Comparison of ENCODE assay signal across 1 cellular context in genomic region chr1:39522661-39523567, GRCh38.
TF ChIP-seq lines count a peak whose summit lies in the region.

No MANE protein-coding gene starts in this region.

TF ChIP-seq in WTC11, 78 proteins besides CTCF, POLR2A, EP300 and RAD21 (continued from another document):
- TF ChIP-seq, protein P1, sequence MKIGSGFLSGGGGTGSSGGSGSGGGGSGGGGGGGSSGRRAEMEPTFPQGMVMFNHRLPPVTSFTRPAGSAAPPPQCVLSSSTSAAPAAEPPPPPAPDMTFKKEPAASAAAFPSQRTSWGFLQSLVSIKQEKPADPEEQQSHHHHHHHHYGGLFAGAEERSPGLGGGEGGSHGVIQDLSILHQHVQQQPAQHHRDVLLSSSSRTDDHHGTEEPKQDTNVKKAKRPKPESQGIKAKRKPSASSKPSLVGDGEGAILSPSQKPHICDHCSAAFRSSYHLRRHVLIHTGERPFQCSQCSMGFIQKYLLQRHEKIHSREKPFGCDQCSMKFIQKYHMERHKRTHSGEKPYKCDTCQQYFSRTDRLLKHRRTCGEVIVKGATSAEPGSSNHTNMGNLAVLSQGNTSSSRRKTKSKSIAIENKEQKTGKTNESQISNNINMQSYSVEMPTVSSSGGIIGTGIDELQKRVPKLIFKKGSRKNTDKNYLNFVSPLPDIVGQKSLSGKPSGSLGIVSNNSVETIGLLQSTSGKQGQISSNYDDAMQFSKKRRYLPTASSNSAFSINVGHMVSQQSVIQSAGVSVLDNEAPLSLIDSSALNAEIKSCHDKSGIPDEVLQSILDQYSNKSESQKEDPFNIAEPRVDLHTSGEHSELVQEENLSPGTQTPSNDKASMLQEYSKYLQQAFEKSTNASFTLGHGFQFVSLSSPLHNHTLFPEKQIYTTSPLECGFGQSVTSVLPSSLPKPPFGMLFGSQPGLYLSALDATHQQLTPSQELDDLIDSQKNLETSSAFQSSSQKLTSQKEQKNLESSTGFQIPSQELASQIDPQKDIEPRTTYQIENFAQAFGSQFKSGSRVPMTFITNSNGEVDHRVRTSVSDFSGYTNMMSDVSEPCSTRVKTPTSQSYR (CRISPR knock-in tag; IDR thresholded peaks at IDR 0.05), result no peak
